In the genomic region with DNA sequence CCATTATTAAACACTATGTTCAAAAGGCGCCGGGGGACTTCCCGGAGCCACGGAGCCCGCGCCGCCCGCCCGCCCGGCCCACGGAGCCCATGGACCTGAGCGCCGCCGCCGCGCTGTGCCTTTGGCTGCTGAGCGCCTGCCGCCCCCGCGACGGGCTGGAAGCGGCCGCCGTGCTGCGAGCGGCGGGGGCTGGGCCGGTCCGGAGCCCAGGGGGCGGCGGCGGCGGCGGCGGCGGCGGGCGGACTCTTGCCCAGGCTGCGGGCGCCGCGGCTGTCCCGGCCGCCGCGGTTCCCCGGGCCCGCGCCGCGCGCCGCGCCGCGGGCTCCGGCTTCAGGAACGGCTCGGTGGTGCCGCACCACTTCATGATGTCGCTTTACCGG, we compare ENCODE assay signal across 8 cellular contexts. TPM values are rescaled to one million over a fixed set of nuclear protein-coding genes. Genes with fewer than 3 reads are reported as not detected.
DNase-seq lines count a peak whose midpoint lies in the region; ATAC-seq and TF ChIP-seq lines count a peak whose summit lies in the region.

No MANE protein-coding gene starts in this region.

- CTCF ChIA-PET in BJ (lab: Yijun Ruan, JAX), result interaction anchor here (1.4 to 11.3 kb wide), 4 partner anchors 9 to 294 kb away, joined by 3 to 221 read pairs (median 124); a partner anchor contains a TSS
- CTCF ChIA-PET in A673 (lab: Charles Lee), result interaction anchor here (0.6 kb wide), 2 partner anchors 27 to 269 kb away, joined by 3 read pairs; no protein-coding TSS in a partner anchor

- H3K4me3 ChIP-seq in BJ (ENCODE audit: low read depth, low read length) (peak overlapping the region; percentile 55), HAP-1 (peak overlapping the region; percentile 56), dorsolateral prefrontal cortex (peak overlapping the region in 57 of 59 donors; percentile 26 to 66 (median 47)), A673 (ENCODE audit: low read depth, low read length, poor library complexity, severe bottlenecking) (no peak overlapping the region)

- no peaks in the 10 kb centered on the region for H3K36me3 Mint-ChIP-seq in natural killer cell treated with Interleukin-12 subunit alpha and Interleukin-12 subunit beta and Interleukin-15 and Interleukin-18, amount 100 ng/mL, for 72 hours

- TF ChIP-seq CTCF in BJ (IDR thresholded peaks at IDR 0.05; ENCODE audit: insufficient read depth, low read depth, low read length), result no peak
- peak in 8 of 56 donors; percentile 1 to 20 (median 5) for TF ChIP-seq CTCF in dorsolateral prefrontal cortex (IDR thresholded peaks at IDR 0.05 in 54 of 56, conservative IDR thresholded peaks at IDR 0.05 in 2 of 56; ENCODE audit: low read depth in 1 of 56, partially characterized antibody in 56 of 56)
- TF ChIP-seq CTCF in A673 (conservative IDR thresholded peaks at IDR 0.05; ENCODE audit: low read depth, low read length), result no peak

- no peak overlapping the region for H3K4me3 Mint-ChIP-seq in natural killer cell treated with Interleukin-12 subunit alpha and Interleukin-12 subunit beta and Interleukin-15 and Interleukin-18, amount 100 ng/mL, for 72 hours

- H3K4me1 Mint-ChIP-seq in natural killer cell treated with Interleukin-12 subunit alpha and Interleukin-12 subunit beta and Interleukin-15 and Interleukin-18, amount 100 ng/mL, for 72 hours (ENCODE audit: low read depth in 2 of 2), result peaks cover 0 to 3% of the 10 kb centered on the region in 2 donors

- in situ Hi-C loops in HAP-1 (cut with MboI; ENCODE audit: low sequenced_read_pairs), result loop anchor here (25.0 kb wide), 2 partner anchors 445 to 645 kb away; a partner anchor contains a TSS

- H3K36me3 ChIP-seq in BJ (ENCODE audit: control insufficient read depth, insufficient read depth, low read length), result no peaks in the 10 kb centered on the region
- no peaks in the 10 kb centered on the region; the same call in 1 of the 2 replicates for H3K36me3 ChIP-seq in HAP-1 (replicated peaks)
- H3K36me3 ChIP-seq in A673 (ENCODE audit: insufficient read depth, low read length, poor library complexity, severe bottlenecking), result no peaks in the 10 kb centered on the region

- peaks cover 31 to 32% of the 10 kb centered on the region in 2 donors for H3K27me3 Mint-ChIP-seq in natural killer cell treated with Interleukin-12 subunit alpha and Interleukin-12 subunit beta and Interleukin-15 and Interleukin-18, amount 100 ng/mL, for 72 hours

- no peak overlapping the region for H3K27ac Mint-ChIP-seq in natural killer cell treated with Interleukin-12 subunit alpha and Interleukin-12 subunit beta and Interleukin-15 and Interleukin-18, amount 100 ng/mL, for 72 hours

- no peak for DNase-seq in BJ (ENCODE audit: low read depth)
- DNase-seq in HAP-1 (ENCODE audit: low spot score in 2 of 2), result no peak
- no peak for DNase-seq in dorsolateral prefrontal cortex
- DNase-seq in natural killer cell treated with Interleukin-12 subunit alpha and Interleukin-12 subunit beta and Interleukin-15 and Interleukin-18, amount 100 ng/mL, for 72 hours (ENCODE audit: low spot score), result no peak
- DNase-seq in HT-29 (ENCODE audit: low spot score), result no peak
- no peak for DNase-seq in COR-L47 (lab: John Stamatoyannopoulos, UW)
- DNase-seq in A673 (ENCODE audit: low spot score), result no peak
- DNase-seq in activated CD4-positive, alpha-beta T cell treated with anti-CD3 and anti-CD28 coated beads for 48 hours, result no peak

- no TSS peak for BruUV-seq in A673 (replicated peaks; lab: Mats Ljungman, UMichigan)

- ATAC-seq in natural killer cell treated with Interleukin-12 subunit alpha and Interleukin-12 subunit beta and Interleukin-15 and Interleukin-18, amount 100 ng/mL, for 72 hours, result peak; percentile 36 to 54

- H3K9me3 ChIP-seq in HAP-1, result no peaks in the 10 kb centered on the region
- no peaks in the 10 kb centered on the region for H3K9me3 ChIP-seq in A673 (ENCODE audit: low read depth, low read length, poor library complexity, severe bottlenecking)

- intact Hi-C loops in dorsolateral prefrontal cortex (cut with DNase I) (loop anchor here in 1 of 2 donors (5.0 kb wide), 1 partner anchor 155 kb away; a partner anchor contains a TSS), A673 (cut with micrococcal nuclease; ENCODE audit: unreplicated experiment) (no loop called here)

- H3K4me1 ChIP-seq in HAP-1, result peaks cover 4% of the 10 kb centered on the region; the same call in 1 of the 2 replicates
- H3K4me1 ChIP-seq in A673 (ENCODE audit: insufficient read depth, low read length, poor library complexity, severe bottlenecking), result peaks cover 6% of the 10 kb centered on the region

- POLR2A ChIA-PET in BJ (lab: Charles Lee), result no interaction called here
- POLR2A ChIA-PET in A673 (lab: Charles Lee; ENCODE audit: low non-redundant PET), result no interaction called here

- H3K9me3 Mint-ChIP-seq in natural killer cell treated with Interleukin-12 subunit alpha and Interleukin-12 subunit beta and Interleukin-15 and Interleukin-18, amount 100 ng/mL, for 72 hours, result no peaks in the 10 kb centered on the region

- H3K27me3 ChIP-seq in BJ (ENCODE audit: control insufficient read depth, insufficient read depth, low read length) (peaks cover 39% of the 10 kb centered on the region), HAP-1 (ENCODE audit: low read depth) (no peaks in the 10 kb centered on the region; the same call in 1 of the 2 replicates), dorsolateral prefrontal cortex (peaks cover 0 to 98% (median 84%) of the 10 kb centered on the region in 45 donors), A673 (replicated peaks; ENCODE audit: insufficient read depth, low read depth, low read length, poor library complexity) (peaks cover 96% of the 10 kb centered on the region)

- H3K27ac ChIP-seq in dorsolateral prefrontal cortex (peak overlapping the region in 2 of 59 donors; percentile 46 to 67), A673 (ENCODE audit: low read depth, low read length, poor library complexity, severe bottlenecking) (no peak overlapping the region)

RNA-seq across cellular contexts. Expression of a gene that starts 0.2 kb away (rescaled TPM):
- polyA plus RNA-seq in BJ (2011; rRNA removed), result 0.28 and 0.32 TPM in 2 replicates
- 0.43 and 1.0 TPM in 2 replicates for polyA minus RNA-seq in BJ (2011; rRNA and poly(A)+ RNA removed)
- 10 to 100 TPM in 2 of 120 experiments, 1 to 10 TPM in 117, under 1 TPM in 1; 0.95 to 12.5 (median 4.1) TPM for total RNA-seq in dorsolateral prefrontal cortex
- total RNA-seq in natural killer cell treated with Interleukin-12 subunit alpha and Interleukin-12 subunit beta and Interleukin-15 and Interleukin-18, amount 100 ng/mL, for 72 hours, result under 1 TPM in 1 of 2 donors, not detected in 1; 0.02 TPM
- total RNA-seq in HT-29 (2014; rRNA removed; shearing (Covaris generic)), result under 0.01 TPM in 1 of 2 replicates, not detected in the other
- not detected in 2 replicates for total RNA-seq in A673 (2021)

RNA-seq across cellular contexts. Expression of a gene that starts 16.2 kb away (rescaled TPM):
- polyA plus RNA-seq in BJ (2011; rRNA removed), result 8.3 and 13.6 TPM in 2 replicates
- polyA minus RNA-seq in BJ (2011; rRNA and poly(A)+ RNA removed), result 10.2 and 10.4 TPM in 2 replicates
- total RNA-seq in dorsolateral prefrontal cortex (10 to 100 TPM; 18.3 to 36.0 (median 26.0) TPM), A673 (2021) (12.6 and 13.2 TPM in 2 replicates)
- total RNA-seq in natural killer cell treated with Interleukin-12 subunit alpha and Interleukin-12 subunit beta and Interleukin-15 and Interleukin-18, amount 100 ng/mL, for 72 hours, result 1 to 10 TPM; 5.8 to 9.3 TPM
- total RNA-seq in HT-29 (2014; rRNA removed; shearing (Covaris generic)), result 22.6 and 23.0 TPM in 2 replicates
